Comparison of ENCODE assay signal across 8 cellular contexts in the genomic region with DNA sequence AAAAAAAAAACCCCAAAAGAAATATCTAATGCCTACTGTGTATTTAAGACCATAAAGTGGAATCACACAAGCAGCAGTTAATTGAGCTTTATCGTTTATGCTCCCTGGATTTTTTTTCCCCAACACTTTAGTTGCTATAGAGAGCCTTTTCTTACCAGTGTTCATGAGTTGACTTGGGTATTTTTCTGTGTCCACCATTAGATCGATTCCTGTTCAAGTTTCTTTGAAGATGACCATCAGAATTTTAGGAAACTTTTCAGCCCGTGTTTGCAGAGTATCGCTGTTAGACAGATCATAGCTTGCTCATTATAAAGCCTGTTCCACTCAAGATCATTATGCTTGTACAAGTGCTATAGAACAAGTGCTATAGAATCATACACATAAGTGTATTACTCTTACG.
A peak's percentile ranks its signal among the peaks of the same experiment; 100 is the strongest.
DNase-seq lines count a peak whose midpoint lies in the region; ATAC-seq and TF ChIP-seq lines count a peak whose summit lies in the region.

No MANE protein-coding gene starts in this region.

- no peak overlapping the region for H3K27ac ChIP-seq in BLaER1 treated with 17β-estradiol and CSF1 and Interleukin-3, amounts not matched to agents 10 nM and 100 nM

- H3K4me3 Mint-ChIP-seq in nephron = peak overlapping the region; percentile 83 to 93 (median 90)

- TF ChIP-seq CTCF in cardiac fibroblast (IDR thresholded peaks at IDR 0.05; ENCODE audit: low read depth, low read length) = no peak
- TF ChIP-seq CTCF in nephron (IDR thresholded peaks at IDR 0.05; ENCODE audit: unreplicated experiment in 3 of 3) = no peak

- peaks cover 0 to 10% (median 4%) of the 10 kb centered on the region in 11 experiments; a peak in 12 of 22 replicates for H3K9me3 ChIP-seq in BLaER1 treated with 17β-estradiol and CSF1 and Interleukin-3, amounts not matched to agents 10 nM and 100 nM (replicated peaks in 1 of 11)

- H3K4me3 ChIP-seq in BLaER1 treated with 17β-estradiol and CSF1 and Interleukin-3, amounts not matched to agents 10 nM and 100 nM = peak overlapping the region; percentile 81 to 100 (median 98)
- H3K4me3 ChIP-seq in cardiac fibroblast (replicated peaks in 1 of 2; ENCODE audit: low read depth in 2 of 2, low read length in 2 of 2) = peak overlapping the region; percentile 74 to 82

- H3K4me1 Mint-ChIP-seq in nephron = peaks cover 32% of the 10 kb centered on the region

- no peaks in the 10 kb centered on the region for H4K20me1 ChIP-seq in BLaER1 treated with 17β-estradiol and CSF1 and Interleukin-3, amounts not matched to agents 10 nM and 100 nM

- no peak for DNase-seq in cardiac fibroblast (ENCODE audit: low read depth in 2 of 2)
- no peak for DNase-seq in NCI-H2196 (lab: John Stamatoyannopoulos, UW; ENCODE audit: unreplicated experiment)
- DNase-seq in kidney tubule cell (ENCODE audit: low spot score) = no peak
- no peak for DNase-seq in DMS 273 (lab: John Stamatoyannopoulos, UW; ENCODE audit: unreplicated experiment)

- H3K4me2 ChIP-seq in BLaER1 treated with 17β-estradiol and CSF1 and Interleukin-3, amounts not matched to agents 10 nM and 100 nM = peak overlapping the region; percentile 54 to 93 (median 83)

- peaks cover 22% of the 10 kb centered on the region for H3K36me3 Mint-ChIP-seq in nephron (ENCODE audit: low read depth)

- H3K27me3 ChIP-seq in BLaER1 treated with 17β-estradiol and CSF1 and Interleukin-3, amounts not matched to agents 10 nM and 100 nM = no peaks in the 10 kb centered on the region

- H3K9ac ChIP-seq in BLaER1 treated with 17β-estradiol and CSF1 and Interleukin-3, amounts not matched to agents 10 nM and 100 nM = peak overlapping the region in 5 of 11 experiments; percentile 81 to 89 (median 85); a peak in 4 of 22 replicates

- peak overlapping the region; percentile 84 to 94 (median 90) for H3K27ac Mint-ChIP-seq in nephron

- peaks cover 0 to 5% (median 0%) of the 10 kb centered on the region in 11 experiments; a peak in 2 of 22 replicates for H3K36me3 ChIP-seq in BLaER1 treated with 17β-estradiol and CSF1 and Interleukin-3, amounts not matched to agents 10 nM and 100 nM

- peaks cover 5 to 19% (median 13%) of the 10 kb centered on the region in 10 experiments; a peak in 19 of 20 replicates for H3K4me1 ChIP-seq in BLaER1 treated with 17β-estradiol and CSF1 and Interleukin-3, amounts not matched to agents 10 nM and 100 nM

- no peaks in the 10 kb centered on the region for H3K27me3 Mint-ChIP-seq in nephron (ENCODE audit: low read depth)

- ATAC-seq in HG03565 (IDR thresholded peaks at IDR 0.05; ENCODE audit: unreplicated experiment) (peak; percentile 2), HG03097 (IDR thresholded peaks at IDR 0.05; ENCODE audit: low FRiP score, unreplicated experiment) (no peak)

- H3K9me3 Mint-ChIP-seq in nephron = peaks cover 2% of the 10 kb centered on the region
